Comparison of ENCODE assay signal across 8 cellular contexts in genomic region chr9:133375116-133375723, GRCh38. TPM values are rescaled to one million over a fixed set of nuclear protein-coding genes. Genes with fewer than 3 reads are reported as not detected.
DNase-seq lines count a peak whose midpoint lies in the region; ATAC-seq lines count a peak whose summit lies in the region.

No MANE protein-coding gene starts in this region.

- peaks cover 38 to 48% (median 48%) of the 10 kb centered on the region in 3 donors for H3K4me1 ChIP-seq in skeletal muscle tissue (ENCODE audit: control insufficient read depth in 3 of 3, insufficient read depth in 3 of 3, low read length in 3 of 3)

- H3K27ac ChIP-seq in skeletal muscle tissue (ENCODE audit: low read depth, low read length) = peak overlapping the region; percentile 80

- ATAC-seq in GM21529 (IDR thresholded peaks at IDR 0.05; ENCODE audit: unreplicated experiment) (peak; percentile 17), GM18520 (IDR thresholded peaks at IDR 0.05; ENCODE audit: unreplicated experiment) (no peak)
- ATAC-seq in activated naive CD4-positive, alpha-beta T cell treated with anti-CD3 and anti-CD28 coated beads, Interleukin-2, amount 50 U/mL, for 72 hours = no peak

- no peaks in the 10 kb centered on the region for H3K9me3 ChIP-seq in skeletal muscle tissue (ENCODE audit: control insufficient read depth in 3 of 3, low read length in 3 of 3)

- DNase-seq in NCI-H1105 (lab: John Stamatoyannopoulos, UW) = peak; percentile 20
- DNase-seq in NCI-H1105 treated with DMSO at 0.1 percent for 48 hours (lab: John Stamatoyannopoulos, UW) = no peak
- peak; percentile 39 for DNase-seq in LHCN-M2 (ENCODE audit: low read depth)
- no peak for DNase-seq in activated naive CD4-positive, alpha-beta T cell treated with anti-CD3 and anti-CD28 coated beads, Interleukin-2, amount 50 U/mL, for 72 hours (ENCODE audit: low spot score in 2 of 2)

- no peaks in the 10 kb centered on the region for H3K27me3 ChIP-seq in skeletal muscle tissue (ENCODE audit: control insufficient read depth in 3 of 3, insufficient read depth in 3 of 3, low read length in 3 of 3)

- peaks cover 4 to 8% (median 5%) of the 10 kb centered on the region in 3 donors for H3K36me3 ChIP-seq in skeletal muscle tissue (ENCODE audit: control insufficient read depth in 3 of 3, insufficient read depth in 3 of 3, low read length in 3 of 3)

- H3K4me3 ChIP-seq in iPS-11a (ENCODE audit: low read depth, low read length) (peak overlapping the region; percentile 82), skeletal muscle tissue (ENCODE audit: low read length in 3 of 3) (peak overlapping the region; percentile 79 to 91 (median 85))

- H3K36me3 Mint-ChIP-seq in activated naive CD4-positive, alpha-beta T cell treated with anti-CD3 and anti-CD28 coated beads, Interleukin-2, amount 50 U/mL, for 72 hours = peaks cover 28 to 38% of the 10 kb centered on the region in 2 donors

- H3K9ac ChIP-seq in skeletal muscle tissue (ENCODE audit: low read depth in 1 of 3, low read length in 3 of 3) = peak overlapping the region; percentile 92 to 94 (median 94)

- H3K9me3 Mint-ChIP-seq in activated naive CD4-positive, alpha-beta T cell treated with anti-CD3 and anti-CD28 coated beads, Interleukin-2, amount 50 U/mL, for 72 hours = no peaks in the 10 kb centered on the region

- H3K27ac Mint-ChIP-seq in activated naive CD4-positive, alpha-beta T cell treated with anti-CD3 and anti-CD28 coated beads, Interleukin-2, amount 50 U/mL, for 72 hours = peak overlapping the region; percentile 93 to 98

RNA-seq across cellular contexts. Expression of gene SURF4, which starts 0.6 kb away (rescaled TPM):
- total RNA-seq in LHCN-M2 (2014; rRNA removed) (456 and 465 TPM in 2 replicates), skeletal muscle tissue (166 TPM)
- 262 TPM for polyA plus RNA-seq in LHCN-M2 (2012)
- 100 to 1,000 TPM; 255 to 272 TPM for total RNA-seq in activated naive CD4-positive, alpha-beta T cell treated with anti-CD3 and anti-CD28 coated beads, Interleukin-2, amount 50 U/mL, for 72 hours

RNA-seq across cellular contexts. Expression of gene STKLD1, which starts 0.9 kb away (rescaled TPM):
- 0.45 and 1.4 TPM in 2 replicates for total RNA-seq in LHCN-M2 (2014; rRNA removed)
- 2.3 TPM for polyA plus RNA-seq in LHCN-M2 (2012)
- total RNA-seq in activated naive CD4-positive, alpha-beta T cell treated with anti-CD3 and anti-CD28 coated beads, Interleukin-2, amount 50 U/mL, for 72 hours = 1 to 10 TPM in 1 of 2 donors, not detected in 1; 1.1 TPM
- 1.0 TPM for total RNA-seq in skeletal muscle tissue

RNA-seq across cellular contexts. Expression of gene SURF2, which starts 18.9 kb away (rescaled TPM):
- 25.3 and 29.6 TPM in 2 replicates for total RNA-seq in LHCN-M2 (2014; rRNA removed)
- polyA plus RNA-seq in LHCN-M2 (2012) = 32.7 TPM
- total RNA-seq in activated naive CD4-positive, alpha-beta T cell treated with anti-CD3 and anti-CD28 coated beads, Interleukin-2, amount 50 U/mL, for 72 hours = 10 to 100 TPM in 1 of 2 donors, 1 to 10 TPM in 1; 10.0 to 12.9 TPM
- total RNA-seq in skeletal muscle tissue = 12.5 TPM

RNA-seq across cellular contexts. Expression of gene SURF1, which starts 18.9 kb away (rescaled TPM):
- total RNA-seq in LHCN-M2 (2014; rRNA removed) (12.2 and 22.8 TPM in 2 replicates), skeletal muscle tissue (24.5 TPM)
- 48.0 TPM for polyA plus RNA-seq in LHCN-M2 (2012)
- 10 to 100 TPM; 20.2 to 24.9 TPM for total RNA-seq in activated naive CD4-positive, alpha-beta T cell treated with anti-CD3 and anti-CD28 coated beads, Interleukin-2, amount 50 U/mL, for 72 hours

RNA-seq across cellular contexts. Expression of gene RPL7A, which starts 27.2 kb away (rescaled TPM):
- total RNA-seq in LHCN-M2 (2014; rRNA removed) = 2,137 and 2,163 TPM in 2 replicates
- polyA plus RNA-seq in LHCN-M2 (2012) = 2,836 TPM
- total RNA-seq in activated naive CD4-positive, alpha-beta T cell treated with anti-CD3 and anti-CD28 coated beads, Interleukin-2, amount 50 U/mL, for 72 hours = 1,000 to 10,000 TPM; 3,254 to 3,908 TPM
- 2,342 TPM for total RNA-seq in skeletal muscle tissue

Comparison
In these comparisons a context has a peak if more than half of its experiments do, and no peak if none do; other contexts are left out.
1. DNase-seq: peak in NCI-H1105 (single experiment) and LHCN-M2 (single experiment); none in NCI-H1105 treated with DMSO at 0.1 percent for 48 hours (single experiment) and activated naive CD4-positive, alpha-beta T cell treated with anti-CD3 and anti-CD28 coated beads, Interleukin-2, amount 50 U/mL, for 72 hours (0 of 2).